2 cellular contexts compared by ENCODE assay signal in the genomic region with DNA sequence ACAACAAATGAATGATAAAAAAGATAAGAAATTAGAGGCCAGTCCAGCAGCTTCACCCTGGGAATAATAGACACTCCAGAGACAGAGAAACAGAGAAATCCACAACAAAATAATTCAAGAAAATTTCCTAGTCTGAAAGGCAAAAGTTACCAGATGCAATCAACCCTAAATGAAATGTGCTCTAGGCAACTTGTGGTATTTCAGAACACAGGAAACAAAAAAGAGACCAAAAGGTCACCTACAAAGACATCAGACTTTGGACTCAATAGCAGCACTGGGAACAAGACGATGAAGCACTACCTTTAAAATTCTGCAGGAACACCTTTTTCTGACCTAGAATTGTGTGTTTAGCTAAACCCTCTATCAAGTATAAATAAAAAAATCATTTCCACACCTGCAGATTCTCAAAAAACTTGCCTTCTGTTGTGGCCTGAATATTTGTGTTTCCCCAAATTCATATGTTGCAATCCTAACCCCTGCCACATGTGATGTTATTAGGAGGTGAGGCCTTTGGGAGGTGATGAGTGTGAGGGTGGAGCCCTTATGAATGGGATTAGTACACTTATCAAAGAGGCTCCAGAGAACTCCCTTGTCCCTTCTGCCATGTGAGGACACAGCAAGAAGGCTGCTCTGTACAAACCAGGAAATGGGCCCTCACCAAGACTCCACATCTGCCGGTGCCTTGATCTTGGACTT.
TF ChIP-seq lines count a peak whose summit lies in the region.

No MANE protein-coding gene starts in this region.

TF ChIP-seq in HepG2, 621 proteins besides CTCF, POLR2A, EP300 and RAD21 (continues in another document):
- peak; percentile 75 for TF ChIP-seq HNF4A (CRISPR knock-in tag; IDR thresholded peaks at IDR 0.05)
- peak; percentile 98 for TF ChIP-seq ZNF264 (CRISPR knock-in tag; IDR thresholded peaks at IDR 0.05)
- TF ChIP-seq, protein P1, sequence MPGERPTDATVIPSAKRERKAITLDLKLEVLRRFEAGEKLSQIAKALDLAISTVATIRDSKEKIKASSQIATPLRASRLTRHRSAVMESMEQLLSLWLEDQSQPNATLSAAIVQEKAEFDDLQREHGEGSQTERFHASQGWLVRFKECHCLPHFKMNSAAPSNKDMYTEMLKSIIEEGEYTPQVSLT (CRISPR knock-in tag; IDR thresholded peaks at IDR 0.05; ENCODE audit: borderline replicate concordance, low read depth): no peak
- no peak for TF ChIP-seq ZNF230 (CRISPR knock-in tag; IDR thresholded peaks at IDR 0.05)
- TF ChIP-seq SOX13 (IDR thresholded peaks at IDR 0.05): no peak
- peak in 1 of 2 experiments; percentile 29; a peak in 1 of 4 replicates for TF ChIP-seq SOX13 (CRISPR knock-in tag; conservative IDR thresholded peaks at IDR 0.05 in 1 of 2, IDR thresholded peaks at IDR 0.05 in 1 of 2)
- TF ChIP-seq ZNF629 (CRISPR knock-in tag; conservative IDR thresholded peaks at IDR 0.05): no peak
- TF ChIP-seq, protein P2, sequence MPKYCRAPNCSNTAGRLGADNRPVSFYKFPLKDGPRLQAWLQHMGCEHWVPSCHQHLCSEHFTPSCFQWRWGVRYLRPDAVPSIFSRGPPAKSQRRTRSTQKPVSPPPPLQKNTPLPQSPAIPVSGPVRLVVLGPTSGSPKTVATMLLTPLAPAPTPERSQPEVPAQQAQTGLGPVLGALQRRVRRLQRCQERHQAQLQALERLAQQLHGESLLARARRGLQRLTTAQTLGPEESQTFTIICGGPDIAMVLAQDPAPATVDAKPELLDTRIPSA (CRISPR knock-in tag; IDR thresholded peaks at IDR 0.05; ENCODE audit: borderline replicate concordance): no peak
- peak; percentile 91 for TF ChIP-seq ZKSCAN5 (CRISPR knock-in tag; IDR thresholded peaks at IDR 0.05)
- TF ChIP-seq NONO (IDR thresholded peaks at IDR 0.05): no peak
- TF ChIP-seq NONO (CRISPR knock-in tag; conservative IDR thresholded peaks at IDR 0.05): no peak
- 0 out of 2 replicates have a peak, but pooled peaks have one; percentile 8 for TF ChIP-seq SOX5 (CRISPR knock-in tag; IDR thresholded peaks at IDR 0.05; ENCODE audit: borderline replicate concordance)
- TF ChIP-seq, protein P3, sequence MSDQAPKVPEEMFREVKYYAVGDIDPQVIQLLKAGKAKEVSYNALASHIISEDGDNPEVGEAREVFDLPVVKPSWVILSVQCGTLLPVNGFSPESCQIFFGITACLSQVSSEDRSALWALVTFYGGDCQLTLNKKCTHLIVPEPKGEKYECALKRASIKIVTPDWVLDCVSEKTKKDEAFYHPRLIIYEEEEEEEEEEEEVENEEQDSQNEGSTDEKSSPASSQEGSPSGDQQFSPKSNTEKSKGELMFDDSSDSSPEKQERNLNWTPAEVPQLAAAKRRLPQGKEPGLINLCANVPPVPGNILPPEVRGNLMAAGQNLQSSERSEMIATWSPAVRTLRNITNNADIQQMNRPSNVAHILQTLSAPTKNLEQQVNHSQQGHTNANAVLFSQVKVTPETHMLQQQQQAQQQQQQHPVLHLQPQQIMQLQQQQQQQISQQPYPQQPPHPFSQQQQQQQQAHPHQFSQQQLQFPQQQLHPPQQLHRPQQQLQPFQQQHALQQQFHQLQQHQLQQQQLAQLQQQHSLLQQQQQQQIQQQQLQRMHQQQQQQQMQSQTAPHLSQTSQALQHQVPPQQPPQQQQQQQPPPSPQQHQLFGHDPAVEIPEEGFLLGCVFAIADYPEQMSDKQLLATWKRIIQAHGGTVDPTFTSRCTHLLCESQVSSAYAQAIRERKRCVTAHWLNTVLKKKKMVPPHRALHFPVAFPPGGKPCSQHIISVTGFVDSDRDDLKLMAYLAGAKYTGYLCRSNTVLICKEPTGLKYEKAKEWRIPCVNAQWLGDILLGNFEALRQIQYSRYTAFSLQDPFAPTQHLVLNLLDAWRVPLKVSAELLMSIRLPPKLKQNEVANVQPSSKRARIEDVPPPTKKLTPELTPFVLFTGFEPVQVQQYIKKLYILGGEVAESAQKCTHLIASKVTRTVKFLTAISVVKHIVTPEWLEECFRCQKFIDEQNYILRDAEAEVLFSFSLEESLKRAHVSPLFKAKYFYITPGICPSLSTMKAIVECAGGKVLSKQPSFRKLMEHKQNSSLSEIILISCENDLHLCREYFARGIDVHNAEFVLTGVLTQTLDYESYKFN (CRISPR knock-in tag; conservative IDR thresholded peaks at IDR 0.05): peak; percentile 60
- TF ChIP-seq, protein P4, sequence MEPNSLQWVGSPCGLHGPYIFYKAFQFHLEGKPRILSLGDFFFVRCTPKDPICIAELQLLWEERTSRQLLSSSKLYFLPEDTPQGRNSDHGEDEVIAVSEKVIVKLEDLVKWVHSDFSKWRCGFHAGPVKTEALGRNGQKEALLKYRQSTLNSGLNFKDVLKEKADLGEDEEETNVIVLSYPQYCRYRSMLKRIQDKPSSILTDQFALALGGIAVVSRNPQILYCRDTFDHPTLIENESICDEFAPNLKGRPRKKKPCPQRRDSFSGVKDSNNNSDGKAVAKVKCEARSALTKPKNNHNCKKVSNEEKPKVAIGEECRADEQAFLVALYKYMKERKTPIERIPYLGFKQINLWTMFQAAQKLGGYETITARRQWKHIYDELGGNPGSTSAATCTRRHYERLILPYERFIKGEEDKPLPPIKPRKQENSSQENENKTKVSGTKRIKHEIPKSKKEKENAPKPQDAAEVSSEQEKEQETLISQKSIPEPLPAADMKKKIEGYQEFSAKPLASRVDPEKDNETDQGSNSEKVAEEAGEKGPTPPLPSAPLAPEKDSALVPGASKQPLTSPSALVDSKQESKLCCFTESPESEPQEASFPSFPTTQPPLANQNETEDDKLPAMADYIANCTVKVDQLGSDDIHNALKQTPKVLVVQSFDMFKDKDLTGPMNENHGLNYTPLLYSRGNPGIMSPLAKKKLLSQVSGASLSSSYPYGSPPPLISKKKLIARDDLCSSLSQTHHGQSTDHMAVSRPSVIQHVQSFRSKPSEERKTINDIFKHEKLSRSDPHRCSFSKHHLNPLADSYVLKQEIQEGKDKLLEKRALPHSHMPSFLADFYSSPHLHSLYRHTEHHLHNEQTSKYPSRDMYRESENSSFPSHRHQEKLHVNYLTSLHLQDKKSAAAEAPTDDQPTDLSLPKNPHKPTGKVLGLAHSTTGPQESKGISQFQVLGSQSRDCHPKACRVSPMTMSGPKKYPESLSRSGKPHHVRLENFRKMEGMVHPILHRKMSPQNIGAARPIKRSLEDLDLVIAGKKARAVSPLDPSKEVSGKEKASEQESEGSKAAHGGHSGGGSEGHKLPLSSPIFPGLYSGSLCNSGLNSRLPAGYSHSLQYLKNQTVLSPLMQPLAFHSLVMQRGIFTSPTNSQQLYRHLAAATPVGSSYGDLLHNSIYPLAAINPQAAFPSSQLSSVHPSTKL (CRISPR knock-in tag; IDR thresholded peaks at IDR 0.05): peak; percentile 47; the same call in 1 of the 2 replicates
- TF ChIP-seq HNF4G (IDR thresholded peaks at IDR 0.05; ENCODE audit: borderline replicate concordance, low read depth, low read length): peak; percentile 69
- TF ChIP-seq HNF4G (CRISPR knock-in tag; IDR thresholded peaks at IDR 0.05; ENCODE audit: borderline replicate concordance, low read depth): no peak
- TF ChIP-seq ASH2L (IDR thresholded peaks at IDR 0.05; ENCODE audit: insufficient read length, low read depth, low read length): peak; percentile 61
- 0 out of 2 replicates have a peak, but pooled peaks have one; percentile 29 for TF ChIP-seq NR2F2 (IDR thresholded peaks at IDR 0.05; ENCODE audit: borderline replicate concordance, low read depth)
- TF ChIP-seq ESRRA (CRISPR knock-in tag; IDR thresholded peaks at IDR 0.05; ENCODE audit: low read depth): peak; percentile 81; the same call in 1 of the 2 replicates
- TF ChIP-seq, protein P5, sequence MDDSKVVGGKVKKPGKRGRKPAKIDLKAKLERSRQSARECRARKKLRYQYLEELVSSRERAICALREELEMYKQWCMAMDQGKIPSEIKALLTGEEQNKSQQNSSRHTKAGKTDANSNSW (CRISPR knock-in tag; IDR thresholded peaks at IDR 0.05; ENCODE audit: borderline replicate concordance): no peak
- no peak for TF ChIP-seq FOXM1 (CRISPR knock-in tag; IDR thresholded peaks at IDR 0.05)

TF ChIP-seq in WTC11, 78 proteins besides CTCF, POLR2A, EP300 and RAD21:
- TF ChIP-seq, protein P6, sequence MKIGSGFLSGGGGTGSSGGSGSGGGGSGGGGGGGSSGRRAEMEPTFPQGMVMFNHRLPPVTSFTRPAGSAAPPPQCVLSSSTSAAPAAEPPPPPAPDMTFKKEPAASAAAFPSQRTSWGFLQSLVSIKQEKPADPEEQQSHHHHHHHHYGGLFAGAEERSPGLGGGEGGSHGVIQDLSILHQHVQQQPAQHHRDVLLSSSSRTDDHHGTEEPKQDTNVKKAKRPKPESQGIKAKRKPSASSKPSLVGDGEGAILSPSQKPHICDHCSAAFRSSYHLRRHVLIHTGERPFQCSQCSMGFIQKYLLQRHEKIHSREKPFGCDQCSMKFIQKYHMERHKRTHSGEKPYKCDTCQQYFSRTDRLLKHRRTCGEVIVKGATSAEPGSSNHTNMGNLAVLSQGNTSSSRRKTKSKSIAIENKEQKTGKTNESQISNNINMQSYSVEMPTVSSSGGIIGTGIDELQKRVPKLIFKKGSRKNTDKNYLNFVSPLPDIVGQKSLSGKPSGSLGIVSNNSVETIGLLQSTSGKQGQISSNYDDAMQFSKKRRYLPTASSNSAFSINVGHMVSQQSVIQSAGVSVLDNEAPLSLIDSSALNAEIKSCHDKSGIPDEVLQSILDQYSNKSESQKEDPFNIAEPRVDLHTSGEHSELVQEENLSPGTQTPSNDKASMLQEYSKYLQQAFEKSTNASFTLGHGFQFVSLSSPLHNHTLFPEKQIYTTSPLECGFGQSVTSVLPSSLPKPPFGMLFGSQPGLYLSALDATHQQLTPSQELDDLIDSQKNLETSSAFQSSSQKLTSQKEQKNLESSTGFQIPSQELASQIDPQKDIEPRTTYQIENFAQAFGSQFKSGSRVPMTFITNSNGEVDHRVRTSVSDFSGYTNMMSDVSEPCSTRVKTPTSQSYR (CRISPR knock-in tag; IDR thresholded peaks at IDR 0.05): no peak
- no peak for TF ChIP-seq IRF2 (CRISPR knock-in tag; IDR thresholded peaks at IDR 0.05; ENCODE audit: borderline replicate concordance, low read depth)
